Comparison of ENCODE assay signal across 26 cellular contexts in genomic region chr13:24827799-24828198, GRCh38.
"Had no signal": no experiment of that assay in that cellular context is flagged by ENCODE, and none has a peak within 500 bp of the region (broad histone marks: within the 10 kb centered on the region; RNA-seq: fewer than 3 reads in every experiment).

No MANE protein-coding gene starts in this region.

- H3K4me1 ChIP-seq: adrenal gland, ascending aorta, esophagus muscularis mucosa, right lobe of liver, testis, transverse colon, uterus had no signal

- DNase-seq: activated CD4-positive, alpha-beta T cell treated with anti-CD3 and anti-CD28 coated beads for 4 hours; activated CD4-positive, alpha-beta T cell treated with anti-CD3 and anti-CD28 coated beads, Interleukin-2, amount 50 U/mL, for 4 hours; activated effector memory CD4-positive, alpha-beta T cell treated with Interleukin-2 at 50 U/mL for 16 hours; activated naive CD4-positive, alpha-beta T cell treated with Interleukin-2 at 50 U/mL for 16 hours; adrenal gland; caudate nucleus; cortex of kidney; foreskin melanocyte; left ventricle myocardium superior; nephron progenitor cell; right lobe of liver; stimulated activated CD4-positive, alpha-beta T cell treated with anti-CD3 and anti-CD28 coated beads, Interleukin-12 subunit alpha, Interleukin-12 subunit beta, amount 100 ng/mL, for 4 hours; stimulated activated CD4-positive, alpha-beta T cell treated with anti-CD3 and anti-CD28 coated beads, Interleukin-4, amount 100 ng/mL, for 1 hour; stimulated activated naive CD8-positive, alpha-beta T cell treated with anti-CD3 and anti-CD28 coated beads, Interleukin-15, Interleukin-2, amounts not matched to agents 100 U/mL and 50 U/mL, for 24 hours; testis; transverse colon; uterus had no signal

- H3K9me3 Mint-ChIP-seq: nephron progenitor cell had no signal

- FAIRE-seq: endothelial cell of umbilical vein, islet of Langerhans had no signal

- ATAC-seq: left ventricle myocardium superior; right lobe of liver; stimulated activated naive CD8-positive, alpha-beta T cell treated with anti-CD3 and anti-CD28 coated beads, Interleukin-15, Interleukin-2, amounts not matched to agents 100 U/mL and 50 U/mL, for 24 hours had no signal

- H3K4me3 ChIP-seq: adrenal gland, ascending aorta, esophagus muscularis mucosa, right lobe of liver, skin epidermis, testis, transverse colon, uterus had no signal

- H3K36me3 ChIP-seq: adrenal gland, ascending aorta, esophagus muscularis mucosa, neutrophil, right lobe of liver, transverse colon, uterus had no signal

- H3K27ac Mint-ChIP-seq: activated naive CD8-positive, alpha-beta T cell; brain; nephron progenitor cell had no signal

- H3K27ac ChIP-seq: adrenal gland, ascending aorta, esophagus muscularis mucosa, neutrophil, right lobe of liver, skin epidermis, testis, transverse colon, uterus, VCaP had no signal

- H3K4me3 Mint-ChIP-seq: activated naive CD8-positive, alpha-beta T cell; brain; nephron progenitor cell had no signal

- H3K36me3 Mint-ChIP-seq: activated naive CD8-positive, alpha-beta T cell; brain had no signal

- H3K27me3 ChIP-seq: ascending aorta, neutrophil, right lobe of liver, testis, transverse colon, uterus had no signal

- H3K9me3 ChIP-seq: adrenal gland, ascending aorta, esophagus muscularis mucosa, neutrophil, right lobe of liver, testis, transverse colon, uterus had no signal

- H3K4me1 Mint-ChIP-seq: brain had no signal
